8 cellular contexts compared by ENCODE assay signal in the genomic region with DNA sequence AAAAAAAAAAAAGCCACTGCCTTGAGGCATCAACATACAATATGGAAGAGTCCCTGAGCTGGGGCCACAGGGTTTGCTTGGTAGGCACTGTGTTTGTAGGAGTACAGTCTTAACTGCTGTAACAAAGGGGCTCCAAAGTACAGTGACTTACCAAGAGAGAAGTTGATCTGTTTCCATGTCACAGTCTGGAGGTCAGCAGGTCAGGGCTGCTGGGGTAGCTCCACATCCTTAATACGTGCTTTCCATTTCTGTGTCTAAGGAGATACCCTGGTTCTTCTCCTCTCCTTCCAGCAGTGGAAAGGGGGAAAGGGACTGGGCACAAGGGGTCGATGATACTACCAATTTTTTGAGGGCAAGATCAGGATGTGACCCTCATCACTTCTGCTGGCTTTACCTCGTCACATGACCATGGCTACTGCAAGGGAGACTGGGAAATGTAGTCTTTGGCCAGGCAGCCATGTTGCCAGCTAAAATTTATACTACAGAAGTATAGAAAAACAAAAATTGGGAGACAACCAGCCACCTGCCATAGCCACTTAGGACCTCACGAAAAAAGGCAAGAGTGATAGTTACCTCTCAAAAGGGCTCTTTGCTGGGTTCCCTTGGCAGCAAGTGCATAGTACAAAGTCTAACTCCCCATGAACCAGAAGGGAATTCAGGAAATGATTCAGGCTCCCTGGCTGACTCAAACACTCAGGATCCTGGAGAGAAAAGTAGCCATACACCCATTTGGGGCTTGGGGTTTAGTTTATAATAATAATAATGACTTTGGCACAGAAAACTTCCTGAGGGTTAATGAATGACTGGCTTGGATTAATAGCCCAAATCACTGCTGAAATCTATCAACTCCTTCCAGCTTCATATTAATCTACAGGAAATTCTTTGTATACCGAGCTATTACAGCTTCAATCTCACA. TPM values are rescaled to one million over a fixed set of nuclear protein-coding genes. Genes with fewer than 3 reads are reported as not detected.
DNase-seq lines count a peak whose midpoint lies in the region; ATAC-seq, FAIRE-seq and TF ChIP-seq lines count a peak whose summit lies in the region.

No MANE protein-coding gene starts in this region.

- H3K27ac Mint-ChIP-seq in activated naive CD8-positive, alpha-beta T cell treated with anti-CD3 and anti-CD28 coated beads, Interleukin-2, amount 10 ng/mL, durations not matched to agents 7 days and 5 days = no peak overlapping the region

- no peak overlapping the region for H3K27ac ChIP-seq in DOHH2 (ENCODE audit: low read depth, low read length)
- no peak overlapping the region for H3K27ac ChIP-seq in iPS-18a (ENCODE audit: low read length)

- H3K27me3 ChIP-seq in DOHH2 (ENCODE audit: control insufficient read depth, low read length) (no peaks in the 10 kb centered on the region), iPS-18a (ENCODE audit: control insufficient read depth, insufficient read depth, low read length) (no peaks in the 10 kb centered on the region)

- no peak overlapping the region for H3K9ac ChIP-seq in iPS-18a (ENCODE audit: low read length)

- H3K27me3 Mint-ChIP-seq in activated naive CD8-positive, alpha-beta T cell treated with anti-CD3 and anti-CD28 coated beads, Interleukin-2, amount 10 ng/mL, durations not matched to agents 7 days and 5 days = no peaks in the 10 kb centered on the region

- H3K9me3 ChIP-seq in DOHH2 (ENCODE audit: control insufficient read depth, insufficient read depth, low read length) (no peaks in the 10 kb centered on the region; the same call in 1 of the 2 replicates), iPS-18a (ENCODE audit: control insufficient read depth, low read depth, low read length) (no peaks in the 10 kb centered on the region)

- no peak for FAIRE-seq in urothelium cell line (lab: Jason Lieb, UNC)

- H3K4me3 Mint-ChIP-seq in activated naive CD8-positive, alpha-beta T cell treated with anti-CD3 and anti-CD28 coated beads, Interleukin-2, amount 10 ng/mL, durations not matched to agents 7 days and 5 days = no peak overlapping the region

- no peaks in the 10 kb centered on the region for H3F3A ChIP-seq in DOHH2 (ENCODE audit: control insufficient read depth, insufficient read depth)

- no peak for TF ChIP-seq CTCF in DOHH2 (IDR thresholded peaks at IDR 0.05; ENCODE audit: low read depth, low read length, poor library complexity, severe bottlenecking)

- H4K20me1 ChIP-seq in DOHH2 (ENCODE audit: control insufficient read depth, insufficient read depth, low read depth, low read length) = no peaks in the 10 kb centered on the region

- H3K4me1 Mint-ChIP-seq in activated naive CD8-positive, alpha-beta T cell treated with anti-CD3 and anti-CD28 coated beads, Interleukin-2, amount 10 ng/mL, durations not matched to agents 7 days and 5 days = peaks cover 6% of the 10 kb centered on the region

- H3K4me1 ChIP-seq in DOHH2 (ENCODE audit: control insufficient read depth, low read length) = peaks cover 10% of the 10 kb centered on the region
- H3K4me1 ChIP-seq in iPS-18a (ENCODE audit: control insufficient read depth, low read depth, low read length) = peaks cover 15% of the 10 kb centered on the region

- POLR2A ChIA-PET in activated naive CD8-positive, alpha-beta T cell treated with anti-CD3 and anti-CD28 coated beads, Interleukin-2, amount 10 ng/mL, durations not matched to agents 7 days and 5 days (lab: Charles Lee) = interaction anchor here (0.6 to 1.2 kb wide), 4 partner anchors 18 to 1978 kb away, joined by 4 to 6 read pairs (median 6); no protein-coding TSS in a partner anchor

- H3K36me3 ChIP-seq in DOHH2 (ENCODE audit: control insufficient read depth, low read length) (no peaks in the 10 kb centered on the region), iPS-18a (ENCODE audit: control insufficient read depth, low read depth, low read length) (no peaks in the 10 kb centered on the region)

- peak; percentile 63 for ATAC-seq in activated naive CD8-positive, alpha-beta T cell treated with anti-CD3 and anti-CD28 coated beads, Interleukin-2, amount 10 ng/mL, durations not matched to agents 7 days and 5 days (ENCODE audit: low read depth)

- H3K9me3 Mint-ChIP-seq in activated naive CD8-positive, alpha-beta T cell treated with anti-CD3 and anti-CD28 coated beads, Interleukin-2, amount 10 ng/mL, durations not matched to agents 7 days and 5 days = peaks cover 3% of the 10 kb centered on the region

- H3K79me2 ChIP-seq in DOHH2 (ENCODE audit: control insufficient read depth, low read length) = no peaks in the 10 kb centered on the region

- no peaks in the 10 kb centered on the region for H3K9me2 ChIP-seq in DOHH2 (replicated peaks; ENCODE audit: control insufficient read depth, low read length)

- H3K4me2 ChIP-seq in DOHH2 (ENCODE audit: low read length) = peak overlapping the region; percentile 57

- DNase-seq in HuH-7 (ENCODE audit: low spot score) = peak; percentile 36
- DNase-seq in activated naive CD8-positive, alpha-beta T cell treated with anti-CD3 and anti-CD28 coated beads, Interleukin-2, amount 10 ng/mL, durations not matched to agents 7 days and 5 days = no peak
- peak; percentile 73 for DNase-seq in urothelium cell line (ENCODE audit: low spot score)
- DNase-seq in NCI-H510A treated with DMSO at 0.1 percent for 48 hours (lab: John Stamatoyannopoulos, UW) = no peak
- DNase-seq in ecto neural progenitor cell (ENCODE audit: low spot score) = no peak
- DNase-seq in activated CD4-positive, alpha-beta T cell treated with anti-CD3 and anti-CD28 coated beads, Interleukin-2, amount 50 U/mL, for 1 hour = no peak

- peak overlapping the region; percentile 58 for H3K4me3 ChIP-seq in DOHH2 (ENCODE audit: low read length)
- H3K4me3 ChIP-seq in iPS-18a (ENCODE audit: low read length) = peak overlapping the region; percentile 35

- peaks cover 49% of the 10 kb centered on the region for H3K36me3 Mint-ChIP-seq in activated naive CD8-positive, alpha-beta T cell treated with anti-CD3 and anti-CD28 coated beads, Interleukin-2, amount 10 ng/mL, durations not matched to agents 7 days and 5 days

RNA-seq across cellular contexts. Expression of gene ATP5PO, which starts 52.7 kb away (rescaled TPM):
- total RNA-seq in activated naive CD8-positive, alpha-beta T cell treated with anti-CD3 and anti-CD28 coated beads, Interleukin-2, amount 10 ng/mL, durations not matched to agents 7 days and 5 days = 100 to 1,000 TPM; 167 TPM

Comparison
In these comparisons a context has a peak if more than half of its experiments do, and no peak if none do; other contexts are left out.
1. DNase-seq: peak in HuH-7 (single experiment) and urothelium cell line (single experiment); none in activated naive CD8-positive, alpha-beta T cell treated with anti-CD3 and anti-CD28 coated beads, Interleukin-2, amount 10 ng/mL, durations not matched to agents 7 days and 5 days (single experiment), NCI-H510A treated with DMSO at 0.1 percent for 48 hours (single experiment), ecto neural progenitor cell (single experiment) and activated CD4-positive, alpha-beta T cell treated with anti-CD3 and anti-CD28 coated beads, Interleukin-2, amount 50 U/mL, for 1 hour (single experiment).